Comparison of ENCODE assay signal across 19 cellular contexts in genomic region chr2:53802617-53803115, GRCh38. TPM values are rescaled to one million over a fixed set of nuclear protein-coding genes. Genes with fewer than 3 reads are reported as not detected.
A peak's percentile ranks its signal among the peaks of the same experiment; 100 is the strongest.
DNase-seq lines count a peak whose midpoint lies in the region; ATAC-seq and TF ChIP-seq lines count a peak whose summit lies in the region.
"Had no signal": no experiment of that assay in that cellular context is flagged by ENCODE, and none has a peak within 500 bp of the region (broad histone marks: within the 10 kb centered on the region; RNA-seq: fewer than 3 reads in every experiment).

No MANE protein-coding gene starts in this region.

- H3K27ac Mint-ChIP-seq in WTC11 = 0 out of 2 replicates have a peak overlapping the region, but pooled peaks have one; percentile 0
- H3K27ac Mint-ChIP-seq in T-helper 2 cell treated with Interferon-gamma antibody and Interleukin-4, amounts not matched to agents 5 μg/mL and 100 μg/mL, for 36 hours = no peak overlapping the region
- H3K27ac Mint-ChIP-seq: neural progenitor cell had no signal

- H3K4me1 ChIP-seq in A673 (ENCODE audit: insufficient read depth, low read length, poor library complexity, severe bottlenecking) = peaks cover 5% of the 10 kb centered on the region
- H3K4me1 ChIP-seq: foreskin keratinocyte, neural progenitor cell, sigmoid colon had no signal

- CTCF ChIA-PET in A673 (lab: Charles Lee) (no interaction called here), WTC11 (lab: Charles Lee) (no interaction called here)

- H3K27me3 Mint-ChIP-seq in WTC11 (ENCODE audit: low read depth) = no peaks in the 10 kb centered on the region
- H3K27me3 Mint-ChIP-seq in T-helper 2 cell treated with Interferon-gamma antibody and Interleukin-4, amounts not matched to agents 5 μg/mL and 100 μg/mL, for 36 hours (ENCODE audit: low read depth) = no peaks in the 10 kb centered on the region

- H3K4me3 ChIP-seq in A673 (ENCODE audit: low read depth, low read length, poor library complexity, severe bottlenecking) = no peak overlapping the region
- no peak overlapping the region for H3K4me3 ChIP-seq in HL-60 (replicated peaks; ENCODE audit: insufficient read depth, low read length)
- H3K4me3 ChIP-seq: hepatocyte, neural progenitor cell, sigmoid colon had no signal

- H3K36me3 ChIP-seq in A673 (ENCODE audit: insufficient read depth, low read length, poor library complexity, severe bottlenecking) = peaks cover 24% of the 10 kb centered on the region

- TF ChIP-seq CTCF in A673 (conservative IDR thresholded peaks at IDR 0.05; ENCODE audit: low read depth, low read length) (no peak), HL-60 (IDR thresholded peaks at IDR 0.05; ENCODE audit: insufficient read depth, low read length) (no peak), WTC11 (IDR thresholded peaks at IDR 0.05) (no peak)

- ATAC-seq in WTC11 = no peak
- ATAC-seq in left colon = peak; percentile 40
- ATAC-seq in GM21515 (IDR thresholded peaks at IDR 0.05; ENCODE audit: unreplicated experiment) = no peak
- ATAC-seq: foreskin keratinocyte had no signal

- H3K27ac ChIP-seq in A673 (ENCODE audit: low read depth, low read length, poor library complexity, severe bottlenecking) (no peak overlapping the region), HL-60 (replicated peaks) (no peak overlapping the region)
- H3K27ac ChIP-seq: brain microvascular endothelial cell, C4-2B, foreskin keratinocyte, hepatocyte, neural progenitor cell, sigmoid colon had no signal

- POLR2A ChIA-PET in A673 (lab: Charles Lee; ENCODE audit: low non-redundant PET) (no interaction called here), WTC11 (lab: Charles Lee) (no interaction called here)

- H3K4me3 Mint-ChIP-seq in WTC11 = no peak overlapping the region
- no peak overlapping the region for H3K4me3 Mint-ChIP-seq in T-helper 2 cell treated with Interferon-gamma antibody and Interleukin-4, amounts not matched to agents 5 μg/mL and 100 μg/mL, for 36 hours
- H3K4me3 Mint-ChIP-seq: immature natural killer cell, neural progenitor cell had no signal

- no peaks in the 10 kb centered on the region for H3K9me3 ChIP-seq in A673 (ENCODE audit: low read depth, low read length, poor library complexity, severe bottlenecking)
- H3K9me3 ChIP-seq: sigmoid colon had no signal

- H3K36me3 Mint-ChIP-seq in WTC11 = peaks cover 13% of the 10 kb centered on the region
- peaks cover 53% of the 10 kb centered on the region for H3K36me3 Mint-ChIP-seq in T-helper 2 cell treated with Interferon-gamma antibody and Interleukin-4, amounts not matched to agents 5 μg/mL and 100 μg/mL, for 36 hours (ENCODE audit: low read depth)

- H3K27me3 ChIP-seq in A673 (replicated peaks; ENCODE audit: insufficient read depth, low read depth, low read length, poor library complexity) (no peaks in the 10 kb centered on the region), HL-60 (ENCODE audit: insufficient read depth, poor library complexity, severe bottlenecking) (no peaks in the 10 kb centered on the region)
- H3K27me3 ChIP-seq: brain microvascular endothelial cell, foreskin keratinocyte, hepatocyte, neural progenitor cell, sigmoid colon had no signal

- intact Hi-C loops in A673 (cut with micrococcal nuclease; ENCODE audit: unreplicated experiment) = no loop called here
- intact Hi-C loops in left colon (cut with DNase I, micrococcal nuclease) = no loop called here

- BruUV-seq in A673 (replicated peaks; lab: Mats Ljungman, UMichigan) = no TSS peak

- H3K4me1 Mint-ChIP-seq in WTC11 = no peaks in the 10 kb centered on the region
- peaks cover 12% of the 10 kb centered on the region for H3K4me1 Mint-ChIP-seq in T-helper 2 cell treated with Interferon-gamma antibody and Interleukin-4, amounts not matched to agents 5 μg/mL and 100 μg/mL, for 36 hours (ENCODE audit: low read depth)
- H3K4me1 Mint-ChIP-seq: immature natural killer cell had no signal

- DNase-seq in A673 (ENCODE audit: low spot score) (peak; percentile 18), HL-60 (ENCODE audit: low read depth in 1 of 2, low spot score in 1 of 2) (peak; percentile 21 to 33), WTC11 (ENCODE audit: low spot score) (no peak), left colon (no peak), A172 (ENCODE audit: low spot score) (no peak)
- DNase-seq in T-helper 2 cell treated with Interferon-gamma antibody and Interleukin-4, amounts not matched to agents 5 μg/mL and 100 μg/mL, for 36 hours (ENCODE audit: low spot score) = no peak
- DNase-seq: activated CD4-positive, alpha-beta T cell treated with anti-CD3 and anti-CD28 coated beads, Interleukin-2, amount 50 U/mL, for 1 hour; brain microvascular endothelial cell; cortex of kidney; DMS 273 treated with DMSO at 0.1 percent for 48 hours; foreskin keratinocyte; immature natural killer cell; NCI-H1417 treated with DMSO at 0.1 percent for 48 hours; posterior cingulate gyrus; sigmoid colon had no signal

- H3K9me3 Mint-ChIP-seq in WTC11 = no peaks in the 10 kb centered on the region
- no peaks in the 10 kb centered on the region for H3K9me3 Mint-ChIP-seq in T-helper 2 cell treated with Interferon-gamma antibody and Interleukin-4, amounts not matched to agents 5 μg/mL and 100 μg/mL, for 36 hours
- H3K9me3 Mint-ChIP-seq: immature natural killer cell, neural progenitor cell had no signal

TF ChIP-seq in WTC11, 78 proteins besides CTCF, POLR2A, EP300 and RAD21:
- no peak for TF ChIP-seq TP53 (CRISPR knock-in tag; IDR thresholded peaks at IDR 0.05)
- no peak for TF ChIP-seq JAZF1 (CRISPR knock-in tag; IDR thresholded peaks at IDR 0.05)
- TF ChIP-seq ERG (CRISPR knock-in tag; IDR thresholded peaks at IDR 0.05) = no peak
- TF ChIP-seq ZNF219 (CRISPR knock-in tag; IDR thresholded peaks at IDR 0.05; ENCODE audit: borderline replicate concordance) = no peak
- no peak for TF ChIP-seq ZBTB43 (CRISPR knock-in tag; IDR thresholded peaks at IDR 0.05)
- no peak for TF ChIP-seq ZNF232 (CRISPR knock-in tag; IDR thresholded peaks at IDR 0.05)
- TF ChIP-seq CBFB (CRISPR knock-in tag; IDR thresholded peaks at IDR 0.05; ENCODE audit: low read depth) = no peak

RNA-seq across cellular contexts. Expression of gene ERLEC1, which starts 15.8 kb away (rescaled TPM):
- total RNA-seq in A673 (2021) = 25.7 and 27.7 TPM in 2 replicates
- 25.9 to 27.8 TPM (median 26.5 TPM) in 3 replicates for total RNA-seq in WTC11 (2021)
- 10 to 100 TPM; 38.3 to 43.2 TPM for total RNA-seq in left colon
- 68.9 and 76.3 TPM in 2 replicates for total RNA-seq in A172 (2014; rRNA removed; shearing (Covaris generic))

RNA-seq across cellular contexts. Expression of gene ASB3, which starts 15.9 kb away (rescaled TPM):
- 18.7 and 20.3 TPM in 2 replicates for total RNA-seq in A673 (2021)
- total RNA-seq in WTC11 (2021) = 26.9 to 30.2 TPM (median 30.0 TPM) in 3 replicates
- total RNA-seq in left colon = 10 to 100 TPM; 11.1 to 11.3 TPM
- 22.1 and 33.1 TPM in 2 replicates for total RNA-seq in A172 (2014; rRNA removed; shearing (Covaris generic))

RNA-seq across cellular contexts. Expression of gene CHAC2, which starts 35.1 kb away (rescaled TPM):
- total RNA-seq in A673 (2021) (20.1 and 20.4 TPM in 2 replicates), WTC11 (2021) (8.7 to 10.2 TPM (median 9.6 TPM) in 3 replicates), left colon (1 to 10 TPM; 3.7 to 4.5 TPM)
- total RNA-seq in A172 (2014; rRNA removed; shearing (Covaris generic)) = 22.5 and 30.9 TPM in 2 replicates

RNA-seq across cellular contexts. Expression of gene GPR75, which starts 57.1 kb away (rescaled TPM):
- total RNA-seq in A673 (2021) (4.8 and 5.3 TPM in 2 replicates), WTC11 (2021) (2.2 to 3.1 TPM (median 2.8 TPM) in 3 replicates), left colon (1 to 10 TPM; 1.2 to 2.0 TPM)
- total RNA-seq in A172 (2014; rRNA removed; shearing (Covaris generic)) = 0.81 and 1.3 TPM in 2 replicates

Comparison
In these comparisons a context has a peak if more than half of its experiments do, and no peak if none do; other contexts are left out.
1. DNase-seq: peak in A673 (single experiment) and HL-60 (2 of 2); none in WTC11 (single experiment), left colon (0 of 2), A172 (single experiment) and T-helper 2 cell treated with Interferon-gamma antibody and Interleukin-4, amounts not matched to agents 5 μg/mL and 100 μg/mL, for 36 hours (single experiment).